8 cellular contexts compared by ENCODE assay signal in genomic region chr11:82682003-82682751, GRCh38. TPM values are rescaled to one million over a fixed set of nuclear protein-coding genes. Genes with fewer than 3 reads are reported as not detected.
DNase-seq lines count a peak whose midpoint lies in the region; TF ChIP-seq lines count a peak whose summit lies in the region.

No MANE protein-coding gene starts in this region.

- no peak overlapping the region for H3K9ac ChIP-seq in MM.1S (ENCODE audit: low read length)

- intact Hi-C loops in A673 (cut with micrococcal nuclease; ENCODE audit: unreplicated experiment) = no loop called here
- intact Hi-C loops in activated T-helper 2 cell treated with anti-CD3 and anti-CD28 coated beads, Interferon-gamma antibody, Interleukin-2, Interleukin-4, amounts not matched to agents 10 μg/mL and 5 μg/mL and 100 μg/mL, durations not matched to agents 14 hours and 24 hours and 36 hours (cut with micrococcal nuclease) = no loop called here

- BruUV-seq in A673 (replicated peaks; lab: Mats Ljungman, UMichigan) = no TSS peak

- no peak overlapping the region for H3K27ac ChIP-seq in A673 (ENCODE audit: low read depth, low read length, poor library complexity, severe bottlenecking)
- H3K27ac ChIP-seq in MM.1S (ENCODE audit: low read length) = no peak overlapping the region

- H3K9me2 ChIP-seq in MM.1S (replicated peaks; ENCODE audit: insufficient read depth, low read length) = no peaks in the 10 kb centered on the region

- peaks cover 13% of the 10 kb centered on the region for H3K9me3 Mint-ChIP-seq in progenitor cell of endocrine pancreas (ENCODE audit: low read depth)
- H3K9me3 Mint-ChIP-seq in activated T-helper 2 cell treated with anti-CD3 and anti-CD28 coated beads, Interferon-gamma antibody, Interleukin-2, Interleukin-4, amounts not matched to agents 10 μg/mL and 5 μg/mL and 100 μg/mL, durations not matched to agents 14 hours and 24 hours and 36 hours = peaks cover 5% of the 10 kb centered on the region

- H3K9me3 ChIP-seq in A673 (ENCODE audit: low read depth, low read length, poor library complexity, severe bottlenecking) (peaks cover 5% of the 10 kb centered on the region), MM.1S (replicated peaks; ENCODE audit: insufficient read depth, low read length) (no peaks in the 10 kb centered on the region)

- peak overlapping the region; percentile 19 for H3K27ac Mint-ChIP-seq in progenitor cell of endocrine pancreas
- no peak overlapping the region for H3K27ac Mint-ChIP-seq in activated T-helper 2 cell treated with anti-CD3 and anti-CD28 coated beads, Interferon-gamma antibody, Interleukin-2, Interleukin-4, amounts not matched to agents 10 μg/mL and 5 μg/mL and 100 μg/mL, durations not matched to agents 14 hours and 24 hours and 36 hours

- no peak overlapping the region for H3K4me3 ChIP-seq in A673 (ENCODE audit: low read depth, low read length, poor library complexity, severe bottlenecking)
- H3K4me3 ChIP-seq in GM06990 (replicated peaks; ENCODE audit: low read depth, low read length) = no peak overlapping the region
- 0 out of 2 replicates have a peak overlapping the region, but pooled peaks have one; percentile 21 for H3K4me3 ChIP-seq in MM.1S (ENCODE audit: low read length)

- no peaks in the 10 kb centered on the region for H3K4me1 ChIP-seq in A673 (ENCODE audit: insufficient read depth, low read length, poor library complexity, severe bottlenecking)
- H3K4me1 ChIP-seq in MM.1S (ENCODE audit: low read length) = peaks cover 10% of the 10 kb centered on the region; the same call in 1 of the 2 replicates

- H3K4me2 ChIP-seq in MM.1S (ENCODE audit: low read depth, low read length) = peak overlapping the region; percentile 30; the same call in 1 of the 2 replicates

- no peak overlapping the region for H3K4me3 Mint-ChIP-seq in progenitor cell of endocrine pancreas (ENCODE audit: low read depth)
- no peak overlapping the region for H3K4me3 Mint-ChIP-seq in activated T-helper 2 cell treated with anti-CD3 and anti-CD28 coated beads, Interferon-gamma antibody, Interleukin-2, Interleukin-4, amounts not matched to agents 10 μg/mL and 5 μg/mL and 100 μg/mL, durations not matched to agents 14 hours and 24 hours and 36 hours (ENCODE audit: low read depth)

- DNase-seq in A673 (ENCODE audit: low spot score) (peak; percentile 90), GM06990 (ENCODE audit: extremely low read depth, insufficient read length) (peak; percentile 6), HEK293T (ENCODE audit: extremely low spot score) (peak; percentile 54), MM.1S (peak; percentile 77), T1000 (lab: John Stamatoyannopoulos, UW) (peak; percentile 13), foreskin melanocyte (peak; percentile 65), progenitor cell of endocrine pancreas (ENCODE audit: low spot score, unreplicated experiment) (no peak)
- no peak for DNase-seq in activated T-helper 2 cell treated with anti-CD3 and anti-CD28 coated beads, Interferon-gamma antibody, Interleukin-2, Interleukin-4, amounts not matched to agents 10 μg/mL and 5 μg/mL and 100 μg/mL, durations not matched to agents 14 hours and 24 hours and 36 hours (ENCODE audit: low spot score)

- no peaks in the 10 kb centered on the region for H3K36me3 Mint-ChIP-seq in progenitor cell of endocrine pancreas (ENCODE audit: insufficient read depth)
- no peaks in the 10 kb centered on the region for H3K36me3 Mint-ChIP-seq in activated T-helper 2 cell treated with anti-CD3 and anti-CD28 coated beads, Interferon-gamma antibody, Interleukin-2, Interleukin-4, amounts not matched to agents 10 μg/mL and 5 μg/mL and 100 μg/mL, durations not matched to agents 14 hours and 24 hours and 36 hours (ENCODE audit: low read depth)

- no peaks in the 10 kb centered on the region for H3K79me2 ChIP-seq in MM.1S (ENCODE audit: low read length)

- TF ChIP-seq CTCF in A673 (conservative IDR thresholded peaks at IDR 0.05; ENCODE audit: low read depth, low read length) = peak; percentile 72
- peak; percentile 42 for TF ChIP-seq CTCF in GM06990 (IDR thresholded peaks at IDR 0.05; ENCODE audit: insufficient read depth, low read length, poor library complexity, severe bottlenecking)
- TF ChIP-seq CTCF in MM.1S (IDR thresholded peaks at IDR 0.05; ENCODE audit: low read length) = peak; percentile 80
- peak; percentile 61 for TF ChIP-seq CTCF in progenitor cell of endocrine pancreas (IDR thresholded peaks at IDR 0.05; ENCODE audit: unreplicated experiment)

- H3K27me3 Mint-ChIP-seq in progenitor cell of endocrine pancreas = no peaks in the 10 kb centered on the region
- peaks cover 8% of the 10 kb centered on the region for H3K27me3 Mint-ChIP-seq in activated T-helper 2 cell treated with anti-CD3 and anti-CD28 coated beads, Interferon-gamma antibody, Interleukin-2, Interleukin-4, amounts not matched to agents 10 μg/mL and 5 μg/mL and 100 μg/mL, durations not matched to agents 14 hours and 24 hours and 36 hours (ENCODE audit: low read depth)

- no peaks in the 10 kb centered on the region for H4K20me1 ChIP-seq in MM.1S (ENCODE audit: insufficient read depth, low read length)

- POLR2A ChIA-PET in A673 (lab: Charles Lee; ENCODE audit: low non-redundant PET) (no interaction called here), HEK293T (lab: Yijun Ruan, JAX) (no interaction called here)

- peak overlapping the region; percentile 41 for H2AFZ ChIP-seq in MM.1S (ENCODE audit: low read length)

- H3F3A ChIP-seq in MM.1S (ENCODE audit: insufficient read depth, low read length) = no peaks in the 10 kb centered on the region

- H3K4me1 Mint-ChIP-seq in progenitor cell of endocrine pancreas (ENCODE audit: low read depth) = peaks cover 7% of the 10 kb centered on the region
- peaks cover 6% of the 10 kb centered on the region for H3K4me1 Mint-ChIP-seq in activated T-helper 2 cell treated with anti-CD3 and anti-CD28 coated beads, Interferon-gamma antibody, Interleukin-2, Interleukin-4, amounts not matched to agents 10 μg/mL and 5 μg/mL and 100 μg/mL, durations not matched to agents 14 hours and 24 hours and 36 hours (ENCODE audit: low read depth)

- CTCF ChIA-PET in A673 (lab: Charles Lee) (interaction anchor here (1.4 kb wide), 1 partner anchor 13 kb away, joined by 6 read pairs; no protein-coding TSS in a partner anchor), HEK293T (lab: Yijun Ruan, JAX) (interaction anchor here (5.4 kb wide), 1 partner anchor 13 kb away, joined by 37 read pairs; no protein-coding TSS in a partner anchor)

- H3K27me3 ChIP-seq in A673 (replicated peaks; ENCODE audit: insufficient read depth, low read depth, low read length, poor library complexity) (no peaks in the 10 kb centered on the region), GM06990 (replicated peaks; ENCODE audit: control insufficient read depth, insufficient read depth, low read length) (no peaks in the 10 kb centered on the region), MM.1S (replicated peaks; ENCODE audit: insufficient read depth, low read length) (no peaks in the 10 kb centered on the region)

- H3K36me3 ChIP-seq in A673 (ENCODE audit: insufficient read depth, low read length, poor library complexity, severe bottlenecking) = no peaks in the 10 kb centered on the region
- H3K36me3 ChIP-seq in GM06990 (ENCODE audit: control insufficient read depth, insufficient read depth, low read length) = no peaks in the 10 kb centered on the region
- no peaks in the 10 kb centered on the region for H3K36me3 ChIP-seq in MM.1S (replicated peaks; ENCODE audit: insufficient read depth, low read length)

TF ChIP-seq in HEK293T, 16 proteins besides CTCF, POLR2A, EP300 and RAD21:
- no peak for TF ChIP-seq SP1 (IDR thresholded peaks at IDR 0.05)
TF ChIP-seq in HEK293T: peak in this region for 0.

RNA-seq across cellular contexts. Expression of gene FAM181B, which starts 51.5 kb away (rescaled TPM):
- total RNA-seq in A673 (2021) = 0.15 TPM in 1 of 2 replicates, not detected in the other
- 8.9 and 11.3 TPM in 2 replicates for total RNA-seq in progenitor cell of endocrine pancreas
- not detected in 2 replicates for total RNA-seq in activated T-helper 2 cell treated with anti-CD3 and anti-CD28 coated beads, Interferon-gamma antibody, Interleukin-2, Interleukin-4, amounts not matched to agents 10 μg/mL and 5 μg/mL and 100 μg/mL, durations not matched to agents 14 hours and 24 hours and 36 hours

Comparison
In these comparisons a context has a peak if more than half of its experiments do, and no peak if none do; other contexts are left out.
1. DNase-seq: peak in A673 (single experiment), GM06990 (single experiment), HEK293T (single experiment), MM.1S (single experiment), T1000 (single experiment) and foreskin melanocyte (single experiment); none in progenitor cell of endocrine pancreas (single experiment) and activated T-helper 2 cell treated with anti-CD3 and anti-CD28 coated beads, Interferon-gamma antibody, Interleukin-2, Interleukin-4, amounts not matched to agents 10 μg/mL and 5 μg/mL and 100 μg/mL, durations not matched to agents 14 hours and 24 hours and 36 hours (single experiment).
2. Peak in every context shown above with its lines, with median percentiles within 50 percentile points of each other: CTCF ChIP-seq.